In the genomic region with DNA sequence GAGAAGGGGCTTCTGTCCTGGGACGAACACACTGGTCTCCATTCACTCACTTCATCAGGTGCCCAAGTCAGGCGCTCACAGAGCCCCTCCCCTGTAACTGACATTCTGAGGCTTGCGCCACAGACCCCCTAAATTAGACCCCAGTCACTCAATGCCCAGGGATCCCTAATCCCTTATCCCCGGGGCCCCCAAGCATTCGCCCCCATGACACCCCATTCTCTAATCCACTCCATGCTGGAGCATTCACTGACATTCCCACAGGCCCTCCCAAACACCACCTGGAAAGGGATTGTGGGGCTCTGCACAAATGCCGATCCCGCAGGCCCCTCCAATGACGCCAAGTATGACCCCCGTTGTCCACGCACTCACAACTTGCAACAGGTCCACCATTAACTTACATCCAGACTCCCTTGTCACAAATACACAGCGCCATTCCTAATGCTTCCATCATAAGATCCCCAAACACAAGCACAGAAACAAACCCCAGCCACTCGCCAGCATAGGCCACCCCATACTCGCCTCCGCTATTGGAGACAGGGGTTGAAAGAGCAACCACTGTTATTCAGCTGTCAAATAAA, we compare ENCODE assay signal across 2 cellular contexts.
TF ChIP-seq lines count a peak whose summit lies in the region.

No MANE protein-coding gene starts in this region.

TF ChIP-seq in SK-N-SH, 30 proteins besides CTCF, POLR2A, EP300 and RAD21 (continued from another document):
- TF ChIP-seq, protein P1, sequence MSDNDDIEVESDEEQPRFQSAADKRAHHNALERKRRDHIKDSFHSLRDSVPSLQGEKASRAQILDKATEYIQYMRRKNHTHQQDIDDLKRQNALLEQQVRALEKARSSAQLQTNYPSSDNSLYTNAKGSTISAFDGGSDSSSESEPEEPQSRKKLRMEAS (IDR thresholded peaks at IDR 0.05; ENCODE audit: low read depth) = no peak
- TF ChIP-seq TEAD4 (IDR thresholded peaks at IDR 0.05; ENCODE audit: borderline replicate concordance, insufficient read depth) = no peak
- TF ChIP-seq, protein P2, sequence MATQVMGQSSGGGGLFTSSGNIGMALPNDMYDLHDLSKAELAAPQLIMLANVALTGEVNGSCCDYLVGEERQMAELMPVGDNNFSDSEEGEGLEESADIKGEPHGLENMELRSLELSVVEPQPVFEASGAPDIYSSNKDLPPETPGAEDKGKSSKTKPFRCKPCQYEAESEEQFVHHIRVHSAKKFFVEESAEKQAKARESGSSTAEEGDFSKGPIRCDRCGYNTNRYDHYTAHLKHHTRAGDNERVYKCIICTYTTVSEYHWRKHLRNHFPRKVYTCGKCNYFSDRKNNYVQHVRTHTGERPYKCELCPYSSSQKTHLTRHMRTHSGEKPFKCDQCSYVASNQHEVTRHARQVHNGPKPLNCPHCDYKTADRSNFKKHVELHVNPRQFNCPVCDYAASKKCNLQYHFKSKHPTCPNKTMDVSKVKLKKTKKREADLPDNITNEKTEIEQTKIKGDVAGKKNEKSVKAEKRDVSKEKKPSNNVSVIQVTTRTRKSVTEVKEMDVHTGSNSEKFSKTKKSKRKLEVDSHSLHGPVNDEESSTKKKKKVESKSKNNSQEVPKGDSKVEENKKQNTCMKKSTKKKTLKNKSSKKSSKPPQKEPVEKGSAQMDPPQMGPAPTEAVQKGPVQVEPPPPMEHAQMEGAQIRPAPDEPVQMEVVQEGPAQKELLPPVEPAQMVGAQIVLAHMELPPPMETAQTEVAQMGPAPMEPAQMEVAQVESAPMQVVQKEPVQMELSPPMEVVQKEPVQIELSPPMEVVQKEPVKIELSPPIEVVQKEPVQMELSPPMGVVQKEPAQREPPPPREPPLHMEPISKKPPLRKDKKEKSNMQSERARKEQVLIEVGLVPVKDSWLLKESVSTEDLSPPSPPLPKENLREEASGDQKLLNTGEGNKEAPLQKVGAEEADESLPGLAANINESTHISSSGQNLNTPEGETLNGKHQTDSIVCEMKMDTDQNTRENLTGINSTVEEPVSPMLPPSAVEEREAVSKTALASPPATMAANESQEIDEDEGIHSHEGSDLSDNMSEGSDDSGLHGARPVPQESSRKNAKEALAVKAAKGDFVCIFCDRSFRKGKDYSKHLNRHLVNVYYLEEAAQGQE (IDR thresholded peaks at IDR 0.05; ENCODE audit: low read depth, low read length) = no peak
- TF ChIP-seq FOSL2 (IDR thresholded peaks at IDR 0.05; ENCODE audit: borderline replicate concordance, low read depth) = no peak

TF ChIP-seq in SK-N-SH treated with all-trans-retinoic acid at 6 μM for 48 hours, 23 proteins besides CTCF, POLR2A, EP300 and RAD21 (continued from another document):
- TF ChIP-seq TSHZ2 (CRISPR knock-in tag; IDR thresholded peaks at IDR 0.05) (no peak), TOX (CRISPR knock-in tag; IDR thresholded peaks at IDR 0.05; ENCODE audit: borderline replicate concordance) (no peak), CSRNP3 (CRISPR knock-in tag; IDR thresholded peaks at IDR 0.05) (no peak), TCF4 (CRISPR knock-in tag; IDR thresholded peaks at IDR 0.05; ENCODE audit: borderline replicate concordance) (no peak), ZNF565 (CRISPR knock-in tag; conservative IDR thresholded peaks at IDR 0.05; ENCODE audit: low read depth) (no peak), SNAI2 (CRISPR knock-in tag; IDR thresholded peaks at IDR 0.05) (no peak), CSDC2 (CRISPR knock-in tag; IDR thresholded peaks at IDR 0.05) (no peak), ISL1 (CRISPR knock-in tag; IDR thresholded peaks at IDR 0.05) (no peak)
- TF ChIP-seq, protein P3, sequence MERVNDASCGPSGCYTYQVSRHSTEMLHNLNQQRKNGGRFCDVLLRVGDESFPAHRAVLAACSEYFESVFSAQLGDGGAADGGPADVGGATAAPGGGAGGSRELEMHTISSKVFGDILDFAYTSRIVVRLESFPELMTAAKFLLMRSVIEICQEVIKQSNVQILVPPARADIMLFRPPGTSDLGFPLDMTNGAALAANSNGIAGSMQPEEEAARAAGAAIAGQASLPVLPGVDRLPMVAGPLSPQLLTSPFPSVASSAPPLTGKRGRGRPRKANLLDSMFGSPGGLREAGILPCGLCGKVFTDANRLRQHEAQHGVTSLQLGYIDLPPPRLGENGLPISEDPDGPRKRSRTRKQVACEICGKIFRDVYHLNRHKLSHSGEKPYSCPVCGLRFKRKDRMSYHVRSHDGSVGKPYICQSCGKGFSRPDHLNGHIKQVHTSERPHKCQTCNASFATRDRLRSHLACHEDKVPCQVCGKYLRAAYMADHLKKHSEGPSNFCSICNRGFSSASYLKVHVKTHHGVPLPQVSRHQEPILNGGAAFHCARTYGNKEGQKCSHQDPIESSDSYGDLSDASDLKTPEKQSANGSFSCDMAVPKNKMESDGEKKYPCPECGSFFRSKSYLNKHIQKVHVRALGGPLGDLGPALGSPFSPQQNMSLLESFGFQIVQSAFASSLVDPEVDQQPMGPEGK (CRISPR knock-in tag; IDR thresholded peaks at IDR 0.05; ENCODE audit: borderline replicate concordance) = no peak
TF ChIP-seq in SK-N-SH treated with all-trans-retinoic acid at 6 μM for 48 hours: peak in this region for 0.
